In the genomic region with DNA sequence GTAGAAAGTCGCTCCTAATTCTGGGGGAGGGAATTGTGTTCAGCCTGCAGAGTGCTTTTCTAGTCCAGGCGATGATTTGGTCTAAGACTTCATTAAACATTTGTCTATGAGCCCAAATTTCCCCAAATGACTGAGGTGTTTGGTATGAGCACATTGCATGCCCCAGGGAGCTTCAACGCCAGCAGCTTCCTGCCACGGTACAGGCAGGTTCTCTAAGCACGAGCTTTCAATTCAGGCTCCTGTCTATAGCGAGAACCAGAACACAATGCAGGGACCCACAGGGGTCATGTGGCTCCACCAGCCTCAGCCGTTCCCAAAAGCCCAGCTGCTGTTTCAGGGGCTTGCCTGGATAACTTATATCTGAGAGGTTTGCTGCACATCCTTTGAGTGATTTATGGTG, we compare ENCODE assay signal across 20 cellular contexts. TPM values are rescaled to one million over a fixed set of nuclear protein-coding genes. Genes with fewer than 3 reads are reported as not detected.
DNase-seq lines count a peak whose midpoint lies in the region; ATAC-seq and TF ChIP-seq lines count a peak whose summit lies in the region.
"Had no signal": no experiment of that assay in that cellular context is flagged by ENCODE, and none has a peak within 500 bp of the region (broad histone marks: within the 10 kb centered on the region; RNA-seq: fewer than 3 reads in every experiment).

No MANE protein-coding gene starts in this region.

- H3K27me3 Mint-ChIP-seq in activated T-cell treated with anti-CD3 and anti-CD28 coated beads, Interleukin-2, amount 50 U/mL, for 72 hours (ENCODE audit: low read depth) = peaks cover 78% of the 10 kb centered on the region
- H3K27me3 Mint-ChIP-seq in activated T-cell treated with anti-CD3 and anti-CD28 coated beads, Interleukin-2, amount 50 U/mL, for 24 hours = peaks cover 88% of the 10 kb centered on the region
- peaks cover 74 to 86% of the 10 kb centered on the region in 2 donors for H3K27me3 Mint-ChIP-seq in stimulated activated naive B cell treated with anti-CD40 and anti-IgM and Interleukin-4, amounts not matched to agents 10 μg/mL and 1 μg/mL and 100 μg/mL, for 72 hours
- peaks cover 66% of the 10 kb centered on the region for H3K27me3 Mint-ChIP-seq in activated T-helper 2 cell treated with anti-CD3 and anti-CD28 coated beads, Interferon-gamma antibody, Interleukin-2, Interleukin-4, amounts not matched to agents 10 μg/mL and 5 μg/mL and 100 μg/mL, durations not matched to agents 14 hours and 24 hours and 36 hours (ENCODE audit: low read depth)
- peaks cover 9 to 40% (median 22%) of the 10 kb centered on the region in 3 donors for H3K27me3 Mint-ChIP-seq in immature natural killer cell (ENCODE audit: low read depth in 3 of 3)

- TF ChIP-seq CTCF in fibroblast of the aortic adventitia (IDR thresholded peaks at IDR 0.05; ENCODE audit: insufficient read depth, low read length) = no peak

- H3K9me3 Mint-ChIP-seq in activated T-cell treated with anti-CD3 and anti-CD28 coated beads, Interleukin-2, amount 50 U/mL, for 72 hours = no peaks in the 10 kb centered on the region
- H3K9me3 Mint-ChIP-seq in activated T-cell treated with anti-CD3 and anti-CD28 coated beads, Interleukin-2, amount 50 U/mL, for 24 hours = no peaks in the 10 kb centered on the region
- no peaks in the 10 kb centered on the region for H3K9me3 Mint-ChIP-seq in stimulated activated naive B cell treated with anti-CD40 and anti-IgM and Interleukin-4, amounts not matched to agents 10 μg/mL and 1 μg/mL and 100 μg/mL, for 72 hours
- no peaks in the 10 kb centered on the region for H3K9me3 Mint-ChIP-seq in activated T-helper 2 cell treated with anti-CD3 and anti-CD28 coated beads, Interferon-gamma antibody, Interleukin-2, Interleukin-4, amounts not matched to agents 10 μg/mL and 5 μg/mL and 100 μg/mL, durations not matched to agents 14 hours and 24 hours and 36 hours
- no peaks in the 10 kb centered on the region for H3K9me3 Mint-ChIP-seq in immature natural killer cell
- H3K9me3 Mint-ChIP-seq: activated naive CD8-positive, alpha-beta T cell treated with anti-CD3 and anti-CD28 coated beads, Interleukin-2, amount 10 ng/mL, durations not matched to agents 7 days and 5 days; CD8-positive, alpha-beta T cell; central memory CD8-positive, alpha-beta T cell; endodermal cell; naive thymus-derived CD4-positive, alpha-beta T cell; stimulated activated naive CD8-positive, alpha-beta T cell treated with anti-CD3 and anti-CD28 coated beads, Interleukin-15, amount 100 ng/mL, for 72 hours had no signal

- peak overlapping the region; percentile 44 to 73 for H3K4me3 Mint-ChIP-seq in activated T-cell treated with anti-CD3 and anti-CD28 coated beads, Interleukin-2, amount 50 U/mL, for 72 hours
- no peak overlapping the region for H3K4me3 Mint-ChIP-seq in activated T-cell treated with anti-CD3 and anti-CD28 coated beads, Interleukin-2, amount 50 U/mL, for 24 hours
- peak overlapping the region in 1 of 2 donors; percentile 3 for H3K4me3 Mint-ChIP-seq in stimulated activated naive B cell treated with anti-CD40 and anti-IgM and Interleukin-4, amounts not matched to agents 10 μg/mL and 1 μg/mL and 100 μg/mL, for 72 hours
- H3K4me3 Mint-ChIP-seq in activated T-helper 2 cell treated with anti-CD3 and anti-CD28 coated beads, Interferon-gamma antibody, Interleukin-2, Interleukin-4, amounts not matched to agents 10 μg/mL and 5 μg/mL and 100 μg/mL, durations not matched to agents 14 hours and 24 hours and 36 hours (ENCODE audit: low read depth) = no peak overlapping the region
- H3K4me3 Mint-ChIP-seq in immature natural killer cell = no peak overlapping the region
- H3K4me3 Mint-ChIP-seq: endodermal cell had no signal

- no peak overlapping the region for H3K4me3 ChIP-seq in fibroblast of the aortic adventitia (ENCODE audit: low read depth, low read length)
- H3K4me3 ChIP-seq: HAP-1, lower lobe of right lung, psoas muscle had no signal

- no peaks in the 10 kb centered on the region for H3K36me3 Mint-ChIP-seq in activated T-cell treated with anti-CD3 and anti-CD28 coated beads, Interleukin-2, amount 50 U/mL, for 72 hours (ENCODE audit: insufficient read depth in 2 of 2)
- H3K36me3 Mint-ChIP-seq in activated T-cell treated with anti-CD3 and anti-CD28 coated beads, Interleukin-2, amount 50 U/mL, for 24 hours (ENCODE audit: low read depth) = no peaks in the 10 kb centered on the region
- H3K36me3 Mint-ChIP-seq in stimulated activated naive B cell treated with anti-CD40 and anti-IgM and Interleukin-4, amounts not matched to agents 10 μg/mL and 1 μg/mL and 100 μg/mL, for 72 hours = no peaks in the 10 kb centered on the region
- no peaks in the 10 kb centered on the region for H3K36me3 Mint-ChIP-seq in activated T-helper 2 cell treated with anti-CD3 and anti-CD28 coated beads, Interferon-gamma antibody, Interleukin-2, Interleukin-4, amounts not matched to agents 10 μg/mL and 5 μg/mL and 100 μg/mL, durations not matched to agents 14 hours and 24 hours and 36 hours (ENCODE audit: low read depth)
- no peaks in the 10 kb centered on the region for H3K36me3 Mint-ChIP-seq in immature natural killer cell
- H3K36me3 Mint-ChIP-seq: activated naive CD8-positive, alpha-beta T cell treated with anti-CD3 and anti-CD28 coated beads, Interleukin-2, amount 10 ng/mL, durations not matched to agents 7 days and 5 days; CD8-positive, alpha-beta T cell had no signal

- intact Hi-C loops in activated T-helper 2 cell treated with anti-CD3 and anti-CD28 coated beads, Interferon-gamma antibody, Interleukin-2, Interleukin-4, amounts not matched to agents 10 μg/mL and 5 μg/mL and 100 μg/mL, durations not matched to agents 14 hours and 24 hours and 36 hours (cut with micrococcal nuclease) = no loop called here

- H3K4me1 Mint-ChIP-seq in activated T-cell treated with anti-CD3 and anti-CD28 coated beads, Interleukin-2, amount 50 U/mL, for 72 hours (ENCODE audit: low read depth) = peaks cover 62% of the 10 kb centered on the region
- H3K4me1 Mint-ChIP-seq in activated T-cell treated with anti-CD3 and anti-CD28 coated beads, Interleukin-2, amount 50 U/mL, for 24 hours (ENCODE audit: low read depth) = peaks cover 62% of the 10 kb centered on the region
- H3K4me1 Mint-ChIP-seq in stimulated activated naive B cell treated with anti-CD40 and anti-IgM and Interleukin-4, amounts not matched to agents 10 μg/mL and 1 μg/mL and 100 μg/mL, for 72 hours = peaks cover 47 to 71% of the 10 kb centered on the region in 2 donors
- H3K4me1 Mint-ChIP-seq in activated T-helper 2 cell treated with anti-CD3 and anti-CD28 coated beads, Interferon-gamma antibody, Interleukin-2, Interleukin-4, amounts not matched to agents 10 μg/mL and 5 μg/mL and 100 μg/mL, durations not matched to agents 14 hours and 24 hours and 36 hours (ENCODE audit: low read depth) = peaks cover 50% of the 10 kb centered on the region
- H3K4me1 Mint-ChIP-seq in immature natural killer cell = peaks cover 11 to 28% of the 10 kb centered on the region in 2 donors

- DNase-seq in activated T-cell treated with anti-CD3 and anti-CD28 coated beads, Interleukin-2, amount 50 U/mL, for 72 hours = no peak
- DNase-seq in activated T-cell treated with anti-CD3 and anti-CD28 coated beads, Interleukin-2, amount 50 U/mL, for 24 hours = no peak
- DNase-seq in RPMI7951 (ENCODE audit: low read depth) = peak; percentile 80
- peak; percentile 43 for DNase-seq in fibroblast of the aortic adventitia (ENCODE audit: low read depth)
- peak; percentile 32 for DNase-seq in stimulated activated naive B cell treated with anti-CD40 and anti-IgM and Interleukin-4, amounts not matched to agents 10 μg/mL and 1 μg/mL and 100 μg/mL, for 72 hours
- no peak for DNase-seq in activated T-helper 2 cell treated with anti-CD3 and anti-CD28 coated beads, Interferon-gamma antibody, Interleukin-2, Interleukin-4, amounts not matched to agents 10 μg/mL and 5 μg/mL and 100 μg/mL, durations not matched to agents 14 hours and 24 hours and 36 hours (ENCODE audit: low spot score)
- no peak for DNase-seq in SHP77 treated with DMSO at 0.1 percent for 48 hours (lab: John Stamatoyannopoulos, UW)
- no peak for DNase-seq in immature natural killer cell
- DNase-seq: activated naive CD8-positive, alpha-beta T cell treated with anti-CD3 and anti-CD28 coated beads, Interleukin-2, amount 10 ng/mL, durations not matched to agents 7 days and 5 days; activated T-cell treated with anti-CD3 and anti-CD28 coated beads, Interleukin-2, amount 50 U/mL, for 1 hour; CD8-positive, alpha-beta T cell; endodermal cell; lower lobe of right lung; MG63; naive thymus-derived CD4-positive, alpha-beta T cell; NCI-H187; psoas muscle; stimulated activated naive CD8-positive, alpha-beta T cell treated with anti-CD3 and anti-CD28 coated beads, Interleukin-15, amount 100 ng/mL, for 72 hours had no signal

- ATAC-seq in activated T-cell treated with anti-CD3 and anti-CD28 coated beads, Interleukin-2, amount 50 U/mL, for 72 hours (replicated peaks in 1 of 2) = no peak
- ATAC-seq in stimulated activated naive B cell treated with anti-CD40 and anti-IgM and Interleukin-4, amounts not matched to agents 10 μg/mL and 1 μg/mL and 100 μg/mL, for 72 hours (replicated peaks) = peak; percentile 63 to 70
- ATAC-seq: CD8-positive, alpha-beta T cell; lower lobe of right lung; naive thymus-derived CD4-positive, alpha-beta T cell; psoas muscle; stimulated activated naive CD8-positive, alpha-beta T cell treated with anti-CD3 and anti-CD28 coated beads, Interleukin-15, amount 100 ng/mL, for 72 hours had no signal

- H3K27ac Mint-ChIP-seq in activated T-cell treated with anti-CD3 and anti-CD28 coated beads, Interleukin-2, amount 50 U/mL, for 72 hours = no peak overlapping the region
- H3K27ac Mint-ChIP-seq in activated T-cell treated with anti-CD3 and anti-CD28 coated beads, Interleukin-2, amount 50 U/mL, for 24 hours = no peak overlapping the region
- no peak overlapping the region for H3K27ac Mint-ChIP-seq in stimulated activated naive B cell treated with anti-CD40 and anti-IgM and Interleukin-4, amounts not matched to agents 10 μg/mL and 1 μg/mL and 100 μg/mL, for 72 hours
- H3K27ac Mint-ChIP-seq in activated T-helper 2 cell treated with anti-CD3 and anti-CD28 coated beads, Interferon-gamma antibody, Interleukin-2, Interleukin-4, amounts not matched to agents 10 μg/mL and 5 μg/mL and 100 μg/mL, durations not matched to agents 14 hours and 24 hours and 36 hours = no peak overlapping the region
- H3K27ac Mint-ChIP-seq in immature natural killer cell = no peak overlapping the region
- H3K27ac Mint-ChIP-seq: activated naive CD8-positive, alpha-beta T cell treated with anti-CD3 and anti-CD28 coated beads, Interleukin-2, amount 10 ng/mL, durations not matched to agents 7 days and 5 days; CD8-positive, alpha-beta T cell; endodermal cell; naive thymus-derived CD4-positive, alpha-beta T cell; stimulated activated naive CD8-positive, alpha-beta T cell treated with anti-CD3 and anti-CD28 coated beads, Interleukin-15, amount 100 ng/mL, for 72 hours had no signal

RNA-seq across cellular contexts. Expression of a gene that starts 34.1 kb away (rescaled TPM):
- 10 to 100 TPM; 20.2 to 21.0 TPM for total RNA-seq in activated T-cell treated with anti-CD3 and anti-CD28 coated beads, Interleukin-2, amount 50 U/mL, for 72 hours
- 8.4 and 10.2 TPM in 2 replicates for total RNA-seq in RPMI7951 (2014; rRNA removed; shearing (Covaris generic))
- 30.7 and 36.9 TPM in 2 replicates for total RNA-seq in fibroblast of the aortic adventitia (ENCODE audit: low replicate concordance)
- total RNA-seq in activated T-helper 2 cell treated with anti-CD3 and anti-CD28 coated beads, Interferon-gamma antibody, Interleukin-2, Interleukin-4, amounts not matched to agents 10 μg/mL and 5 μg/mL and 100 μg/mL, durations not matched to agents 14 hours and 24 hours and 36 hours = 27.1 and 28.0 TPM in 2 replicates
- polyA plus RNA-seq in immature natural killer cell = 10 to 100 TPM in 1 of 3 donors, 1 to 10 TPM in 2; 6.2 to 15.4 (median 9.0) TPM

Comparison
In these comparisons a context has a peak if more than half of its experiments do, and no peak if none do; other contexts are left out.
1. H3K4me3 Mint-ChIP-seq: peak in activated T-cell treated with anti-CD3 and anti-CD28 coated beads, Interleukin-2, amount 50 U/mL, for 72 hours (2 of 2); none in activated T-cell treated with anti-CD3 and anti-CD28 coated beads, Interleukin-2, amount 50 U/mL, for 24 hours (single experiment), activated T-helper 2 cell treated with anti-CD3 and anti-CD28 coated beads, Interferon-gamma antibody, Interleukin-2, Interleukin-4, amounts not matched to agents 10 μg/mL and 5 μg/mL and 100 μg/mL, durations not matched to agents 14 hours and 24 hours and 36 hours (single experiment) and immature natural killer cell (0 of 5).
2. ATAC-seq: peak in stimulated activated naive B cell treated with anti-CD40 and anti-IgM and Interleukin-4, amounts not matched to agents 10 μg/mL and 1 μg/mL and 100 μg/mL, for 72 hours (2 of 2); none in activated T-cell treated with anti-CD3 and anti-CD28 coated beads, Interleukin-2, amount 50 U/mL, for 72 hours (0 of 2).
3. DNase-seq: peak in RPMI7951 (single experiment), fibroblast of the aortic adventitia (single experiment) and stimulated activated naive B cell treated with anti-CD40 and anti-IgM and Interleukin-4, amounts not matched to agents 10 μg/mL and 1 μg/mL and 100 μg/mL, for 72 hours (single experiment); none in activated T-cell treated with anti-CD3 and anti-CD28 coated beads, Interleukin-2, amount 50 U/mL, for 72 hours (0 of 2), activated T-cell treated with anti-CD3 and anti-CD28 coated beads, Interleukin-2, amount 50 U/mL, for 24 hours (single experiment), activated T-helper 2 cell treated with anti-CD3 and anti-CD28 coated beads, Interferon-gamma antibody, Interleukin-2, Interleukin-4, amounts not matched to agents 10 μg/mL and 5 μg/mL and 100 μg/mL, durations not matched to agents 14 hours and 24 hours and 36 hours (single experiment), SHP77 treated with DMSO at 0.1 percent for 48 hours (single experiment) and immature natural killer cell (0 of 3).